ENCODE assay signal across 1 cellular context in the genomic region with DNA sequence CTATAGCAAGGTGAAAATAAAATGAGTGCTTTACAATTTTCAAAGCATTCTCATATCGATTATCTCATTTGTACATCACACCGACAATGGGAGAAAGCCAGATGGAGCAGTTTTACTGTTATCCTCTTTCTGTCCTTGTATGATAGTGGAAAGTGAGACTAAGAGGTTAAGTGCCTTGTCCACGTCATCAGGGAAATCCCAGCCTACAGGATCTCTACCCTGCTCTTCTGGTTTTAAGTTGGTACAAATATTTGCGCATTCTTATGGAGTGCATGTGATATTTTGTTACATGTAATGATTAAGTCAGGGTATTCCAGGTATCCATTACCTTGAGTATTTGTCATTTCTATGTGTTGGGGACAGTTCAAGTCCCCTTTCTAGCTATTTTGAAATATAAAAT.
A peak's percentile ranks its signal among the peaks of the same experiment; 100 is the strongest.
TF ChIP-seq lines count a peak whose summit lies in the region.

No MANE protein-coding gene starts in this region.

TF ChIP-seq in HepG2, 621 proteins besides CTCF, POLR2A, EP300 and RAD21:
- TF ChIP-seq USF2 (IDR thresholded peaks at IDR 0.05; ENCODE audit: low read depth, low read length) (no peak), USF2 (CRISPR knock-in tag; IDR thresholded peaks at IDR 0.05; ENCODE audit: borderline replicate concordance) (no peak), CREB1 (IDR thresholded peaks at IDR 0.05) (peak; percentile 69), CREB1 (CRISPR knock-in tag; IDR thresholded peaks at IDR 0.05) (no peak)
